1 cellular context compared by ENCODE assay signal in the genomic region with DNA sequence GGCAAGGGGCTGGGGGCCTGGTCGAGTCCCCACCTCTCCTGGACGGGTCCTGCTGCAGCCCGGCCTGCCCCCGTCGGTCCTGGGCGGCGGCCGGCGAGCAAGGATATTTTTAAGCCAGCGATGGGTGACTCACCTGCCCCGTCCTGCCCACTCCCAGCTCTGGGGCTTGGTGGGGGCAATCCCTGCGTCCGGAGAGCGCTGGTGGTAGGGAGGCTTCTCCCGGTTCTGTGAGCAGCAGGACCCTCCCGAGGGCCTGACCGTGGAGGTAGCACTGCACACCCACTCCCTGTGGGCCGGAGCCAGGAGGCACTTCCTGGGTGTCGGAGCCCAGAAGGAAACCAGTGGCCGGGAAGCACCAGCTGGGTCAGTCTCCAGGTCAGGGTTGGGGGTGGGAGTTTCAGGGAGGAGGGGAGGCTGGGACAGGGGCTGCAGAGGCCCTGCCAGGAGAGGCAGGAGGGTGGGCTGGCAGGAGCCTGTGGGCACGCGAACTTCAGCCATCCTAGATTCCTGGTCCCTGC.
TF ChIP-seq lines count a peak whose summit lies in the region.

No MANE protein-coding gene starts in this region.

TF ChIP-seq in GM12878, 131 proteins besides CTCF, POLR2A, EP300 and RAD21:
- TF ChIP-seq KLF5 (IDR thresholded peaks at IDR 0.05; ENCODE audit: partially characterized antibody): no peak
- no peak for TF ChIP-seq STAT1 (conservative IDR thresholded peaks at IDR 0.05)
- TF ChIP-seq SPI1 (IDR thresholded peaks at IDR 0.05; ENCODE audit: borderline replicate concordance, insufficient read depth, low read depth, low read length): no peak
- no peak for TF ChIP-seq CREM (IDR thresholded peaks at IDR 0.05; ENCODE audit: low read depth)
- no peak for TF ChIP-seq IKZF2 (IDR thresholded peaks at IDR 0.05)
- TF ChIP-seq, protein P1, sequence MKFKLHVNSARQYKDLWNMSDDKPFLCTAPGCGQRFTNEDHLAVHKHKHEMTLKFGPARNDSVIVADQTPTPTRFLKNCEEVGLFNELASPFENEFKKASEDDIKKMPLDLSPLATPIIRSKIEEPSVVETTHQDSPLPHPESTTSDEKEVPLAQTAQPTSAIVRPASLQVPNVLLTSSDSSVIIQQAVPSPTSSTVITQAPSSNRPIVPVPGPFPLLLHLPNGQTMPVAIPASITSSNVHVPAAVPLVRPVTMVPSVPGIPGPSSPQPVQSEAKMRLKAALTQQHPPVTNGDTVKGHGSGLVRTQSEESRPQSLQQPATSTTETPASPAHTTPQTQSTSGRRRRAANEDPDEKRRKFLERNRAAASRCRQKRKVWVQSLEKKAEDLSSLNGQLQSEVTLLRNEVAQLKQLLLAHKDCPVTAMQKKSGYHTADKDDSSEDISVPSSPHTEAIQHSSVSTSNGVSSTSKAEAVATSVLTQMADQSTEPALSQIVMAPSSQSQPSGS (IDR thresholded peaks at IDR 0.05; ENCODE audit: low read length): no peak
- no peak for TF ChIP-seq NFYA (IDR thresholded peaks at IDR 0.05; ENCODE audit: borderline replicate concordance, low read depth, low read length)
- no peak for TF ChIP-seq LARP7 (IDR thresholded peaks at IDR 0.05)
- TF ChIP-seq, protein P2, sequence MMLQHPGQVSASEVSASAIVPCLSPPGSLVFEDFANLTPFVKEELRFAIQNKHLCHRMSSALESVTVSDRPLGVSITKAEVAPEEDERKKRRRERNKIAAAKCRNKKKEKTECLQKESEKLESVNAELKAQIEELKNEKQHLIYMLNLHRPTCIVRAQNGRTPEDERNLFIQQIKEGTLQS (IDR thresholded peaks at IDR 0.05; ENCODE audit: borderline replicate concordance, extremely low read depth, low read depth, low read length): no peak
- no peak for TF ChIP-seq CHD4 (IDR thresholded peaks at IDR 0.05)
